ENCODE assay signal across 29 cellular contexts in genomic region chr2:117818921-117819320, GRCh38. TPM values are rescaled to one million over a fixed set of nuclear protein-coding genes. Genes with fewer than 3 reads are reported as not detected.
DNase-seq lines count a peak whose midpoint lies in the region; ATAC-seq, FAIRE-seq and TF ChIP-seq lines count a peak whose summit lies in the region.
"Had no signal": no experiment of that assay in that cellular context is flagged by ENCODE, and none has a peak within 500 bp of the region (broad histone marks: within the 10 kb centered on the region; RNA-seq: fewer than 3 reads in every experiment).

No MANE protein-coding gene starts in this region.

- no peak for TF ChIP-seq EP300 in HepG2 (IDR thresholded peaks at IDR 0.05; ENCODE audit: low read depth in 2 of 2, low read length in 2 of 2)
- no peak for TF ChIP-seq EP300 in HepG2 (CRISPR knock-in tag; IDR thresholded peaks at IDR 0.05; ENCODE audit: borderline replicate concordance)

- no peaks in the 10 kb centered on the region for H3K9me3 Mint-ChIP-seq in central memory CD8-positive, alpha-beta T cell
- H3K9me3 Mint-ChIP-seq in stimulated activated memory B cell treated with anti-CD40 and anti-IgM and Interleukin-4, amounts not matched to agents 10 μg/mL and 1 μg/mL and 100 μg/mL, for 72 hours: no peaks in the 10 kb centered on the region
- H3K9me3 Mint-ChIP-seq: endodermal cell, neural crest cell had no signal

- in situ Hi-C loops in HepG2 (cut with HindIII; ENCODE audit: extremely low pct_ligation_motif_present, low pct_unique_long_range_greater_than_20kb): no loop called here

- H3K79me2 ChIP-seq in HepG2 (ENCODE audit: insufficient read depth, low read length) (peaks cover 33% of the 10 kb centered on the region), Loucy (ENCODE audit: insufficient read depth, low read length) (peaks cover 53% of the 10 kb centered on the region)

- H2AFZ ChIP-seq in HepG2 (ENCODE audit: low read length): no peak overlapping the region
- H2AFZ ChIP-seq in Loucy (ENCODE audit: low read length): no peak overlapping the region
- H2AFZ ChIP-seq: GM23248 had no signal

- TF ChIP-seq CTCF in HepG2 (CRISPR knock-in tag; IDR thresholded peaks at IDR 0.05) (no peak), right lobe of liver (IDR thresholded peaks at IDR 0.05) (no peak), Loucy (conservative IDR thresholded peaks at IDR 0.05; ENCODE audit: low read length) (no peak)

- TF ChIP-seq RAD21 in HepG2 (CRISPR knock-in tag; IDR thresholded peaks at IDR 0.05): no peak

- H3K9ac ChIP-seq in HepG2 (ENCODE audit: insufficient read depth, low read depth, low read length) (no peak overlapping the region), Loucy (ENCODE audit: low read depth, low read length, poor library complexity, severe bottlenecking) (no peak overlapping the region)
- H3K9ac ChIP-seq: BLaER1, GM23248 had no signal

- CTCF ChIA-PET in HepG2 (lab: Yijun Ruan, JAX; ENCODE audit: low intra/inter-chr PET ratio, low total read pairs): no interaction called here

- H3K27me3 Mint-ChIP-seq in central memory CD8-positive, alpha-beta T cell: no peaks in the 10 kb centered on the region
- no peaks in the 10 kb centered on the region for H3K27me3 Mint-ChIP-seq in stimulated activated memory B cell treated with anti-CD40 and anti-IgM and Interleukin-4, amounts not matched to agents 10 μg/mL and 1 μg/mL and 100 μg/mL, for 72 hours
- H3K27me3 Mint-ChIP-seq: activated CD8-positive, alpha-beta memory T cell treated with anti-CD3 and anti-CD28 coated beads, Interleukin-2, amount 10 ng/mL, durations not matched to agents 7 days and 5 days had no signal

- intact Hi-C loops in HepG2 (cut with micrococcal nuclease; ENCODE audit: unreplicated experiment): no loop called here
- intact Hi-C loops in right lobe of liver (cut with DNase I): no loop called here

- H3F3A ChIP-seq in Loucy (ENCODE audit: low read depth): no peaks in the 10 kb centered on the region

- H3K27me3 ChIP-seq in HepG2 (ENCODE audit: control insufficient read depth in 1 of 2, insufficient read depth in 2 of 2, low read length in 2 of 2) (no peaks in the 10 kb centered on the region; a peak in 1 of 5 replicates), right lobe of liver (no peaks in the 10 kb centered on the region), Loucy (ENCODE audit: insufficient read depth, low read length, poor library complexity, severe bottlenecking) (no peaks in the 10 kb centered on the region), MG63 (no peaks in the 10 kb centered on the region)
- H3K27me3 ChIP-seq: BLaER1, pancreas, Peyer's patch, testis had no signal

- BruUV-seq in HepG2 (replicated peaks; lab: Mats Ljungman, UMichigan): no TSS peak

- H3K4me1 Mint-ChIP-seq in central memory CD8-positive, alpha-beta T cell: peaks cover 44% of the 10 kb centered on the region
- H3K4me1 Mint-ChIP-seq in stimulated activated memory B cell treated with anti-CD40 and anti-IgM and Interleukin-4, amounts not matched to agents 10 μg/mL and 1 μg/mL and 100 μg/mL, for 72 hours: peaks cover 50% of the 10 kb centered on the region

- POLR2A ChIA-PET in HepG2 (lab: Yijun Ruan, JAX): no interaction called here

- H3K36me3 Mint-ChIP-seq in central memory CD8-positive, alpha-beta T cell (ENCODE audit: insufficient read depth): peaks cover 70% of the 10 kb centered on the region
- H3K36me3 Mint-ChIP-seq in stimulated activated memory B cell treated with anti-CD40 and anti-IgM and Interleukin-4, amounts not matched to agents 10 μg/mL and 1 μg/mL and 100 μg/mL, for 72 hours: peaks cover 62% of the 10 kb centered on the region

- H3K9me3 ChIP-seq in HepG2 (ENCODE audit: low read length) (no peaks in the 10 kb centered on the region), right lobe of liver (no peaks in the 10 kb centered on the region), Loucy (ENCODE audit: insufficient read depth, low read depth, low read length) (no peaks in the 10 kb centered on the region), MG63 (no peaks in the 10 kb centered on the region)
- H3K9me3 ChIP-seq: BLaER1, lower lobe of right lung, pancreas, Peyer's patch, testis had no signal

- H3K4me3 ChIP-seq in HepG2 (replicated peaks in 1 of 3; ENCODE audit: insufficient read depth in 1 of 3, low read depth in 2 of 3, low read length in 3 of 3): no peak overlapping the region
- no peak overlapping the region for H3K4me3 ChIP-seq in right lobe of liver
- peak overlapping the region; percentile 86 for H3K4me3 ChIP-seq in Loucy (ENCODE audit: low read length, poor library complexity, severe bottlenecking)
- H3K4me3 ChIP-seq in MG63: no peak overlapping the region
- H3K4me3 ChIP-seq: BLaER1, GM23248, lower lobe of right lung, pancreas, Peyer's patch, testis had no signal

- 99% methylated on average over 3 of the region's 3 CpGs for WGBS in HepG2 (ENCODE audit: low lambda C conversion rate)
- 84% methylated on average over 3 of the region's 3 CpGs for WGBS in right lobe of liver (ENCODE audit: insufficient coverage, low coverage, low lambda C conversion rate, missing lambda C conversion rate)

- H3K4me3 Mint-ChIP-seq in central memory CD8-positive, alpha-beta T cell: no peak overlapping the region
- peak overlapping the region; percentile 37 for H3K4me3 Mint-ChIP-seq in stimulated activated memory B cell treated with anti-CD40 and anti-IgM and Interleukin-4, amounts not matched to agents 10 μg/mL and 1 μg/mL and 100 μg/mL, for 72 hours
- H3K4me3 Mint-ChIP-seq: activated CD8-positive, alpha-beta memory T cell treated with anti-CD3 and anti-CD28 coated beads, Interleukin-2, amount 10 ng/mL, durations not matched to agents 7 days and 5 days; endodermal cell; neural crest cell had no signal

- H3K27ac Mint-ChIP-seq in central memory CD8-positive, alpha-beta T cell (ENCODE audit: low read depth): peak overlapping the region; percentile 83
- peak overlapping the region; percentile 80 for H3K27ac Mint-ChIP-seq in stimulated activated memory B cell treated with anti-CD40 and anti-IgM and Interleukin-4, amounts not matched to agents 10 μg/mL and 1 μg/mL and 100 μg/mL, for 72 hours
- H3K27ac Mint-ChIP-seq: activated CD8-positive, alpha-beta memory T cell treated with anti-CD3 and anti-CD28 coated beads, Interleukin-2, amount 10 ng/mL, durations not matched to agents 7 days and 5 days; endodermal cell had no signal

- TF ChIP-seq POLR2A in HepG2 (IDR thresholded peaks at IDR 0.05; ENCODE audit: insufficient read depth in 1 of 2, low read depth in 2 of 2, low read length in 2 of 2): no peak
- no peak for TF ChIP-seq POLR2A in right lobe of liver (IDR thresholded peaks at IDR 0.05)

- no peak overlapping the region for H3K4me2 ChIP-seq in HepG2 (ENCODE audit: low read depth, low read length)
- H3K4me2 ChIP-seq in Loucy (ENCODE audit: low read depth, low read length, poor library complexity, severe bottlenecking): peak overlapping the region; percentile 94
- H3K4me2 ChIP-seq: BLaER1 had no signal

- H4K20me1 ChIP-seq in HepG2 (ENCODE audit: insufficient read depth, low read length) (no peaks in the 10 kb centered on the region), Loucy (ENCODE audit: insufficient read depth, low read length, poor library complexity, severe bottlenecking) (peaks cover 28% of the 10 kb centered on the region)

- H3K36me3 ChIP-seq in HepG2 (replicated peaks in 1 of 2; ENCODE audit: control insufficient read depth in 1 of 2, insufficient read depth in 2 of 2, low read length in 2 of 2) (peaks cover 31 to 67% of the 10 kb centered on the region in 2 experiments), right lobe of liver (peaks cover 0 to 65% (median 21%) of the 10 kb centered on the region in 4 donors), Loucy (ENCODE audit: insufficient read depth, low read length) (peaks cover 63% of the 10 kb centered on the region), MG63 (peaks cover 83% of the 10 kb centered on the region)

- H3K27ac ChIP-seq in HepG2 (ENCODE audit: extremely low read length, insufficient read depth, low read length): no peak overlapping the region
- H3K27ac ChIP-seq in right lobe of liver: no peak overlapping the region
- H3K27ac ChIP-seq: BLaER1, GM23248, lower lobe of right lung, pancreas, Peyer's patch, testis had no signal

- H3K9me2 ChIP-seq in Loucy (replicated peaks; ENCODE audit: low read depth, low read length): no peaks in the 10 kb centered on the region

- ATAC-seq in HepG2: no peak
- ATAC-seq in right lobe of liver: no peak
- no peak for ATAC-seq in central memory CD8-positive, alpha-beta T cell (replicated peaks; ENCODE audit: extremely low read depth, poor library complexity, severe bottlenecking)
- ATAC-seq in stimulated activated memory B cell treated with anti-CD40 and anti-IgM and Interleukin-4, amounts not matched to agents 10 μg/mL and 1 μg/mL and 100 μg/mL, for 72 hours: no peak
- no peak for ATAC-seq in GM21529 (IDR thresholded peaks at IDR 0.05; ENCODE audit: unreplicated experiment)
- no peak for ATAC-seq in HG03097 (IDR thresholded peaks at IDR 0.05; ENCODE audit: low FRiP score, unreplicated experiment)
- ATAC-seq: activated CD8-positive, alpha-beta memory T cell treated with anti-CD3 and anti-CD28 coated beads, Interleukin-2, amount 10 ng/mL, durations not matched to agents 7 days and 5 days; esophagus mucosa; lower lobe of right lung; pancreas had no signal

- DNase-seq in HepG2 (ENCODE audit: low spot score): no peak
- no peak for DNase-seq in right lobe of liver
- no peak for DNase-seq in central memory CD8-positive, alpha-beta T cell (ENCODE audit: low spot score in 2 of 2)
- DNase-seq in MG63: no peak
- DNase-seq: activated CD8-positive, alpha-beta memory T cell treated with anti-CD3 and anti-CD28 coated beads, Interleukin-2, amount 10 ng/mL, durations not matched to agents 7 days and 5 days; Calu3; central memory CD4-positive, alpha-beta T cell; DND-41; endodermal cell; GF-D8; GM23248; IMR-90; lower lobe of right lung; NCI-H1048; NCI-H1694; NCI-H446 treated with DMSO at 0.1 percent for 48 hours; NCI-H774; pancreas; Peyer's patch; SHP77; stimulated activated naive CD4-positive, alpha-beta T cell treated with Interleukin-2 at 50 U/mL for 16 hours; testis had no signal

- H3K4me1 ChIP-seq in HepG2 (ENCODE audit: insufficient read depth, low read length): peaks cover 31% of the 10 kb centered on the region
- H3K4me1 ChIP-seq in right lobe of liver: peaks cover 0 to 18% (median 5%) of the 10 kb centered on the region in 4 donors
- peaks cover 19% of the 10 kb centered on the region for H3K4me1 ChIP-seq in Loucy (ENCODE audit: insufficient read depth, low read length, poor library complexity, severe bottlenecking)

- no peak for FAIRE-seq in HepG2 (lab: Jason Lieb, UNC)
- FAIRE-seq: pancreas had no signal

RNA-seq across cellular contexts. Expression of gene DDX18, which starts 4.4 kb away (rescaled TPM):
- 134 and 234 TPM in 2 replicates for total RNA-seq in HepG2 (2016; rRNA removed; fragmentation: Illumina TruSeq; extraction: Trizol)
- 11.7 and 13.5 TPM in 2 replicates for total RNA-seq in HepG2 (2016; cell fraction: cytosol; rRNA removed; fragmentation: Illumina TruSeq; extraction: Trizol; ENCODE audit: low read depth)
- total RNA-seq in HepG2 (2016; cell fraction: insoluble cytoplasmic fraction; rRNA removed; fragmentation: Illumina TruSeq; extraction: Trizol): 138 and 223 TPM in 2 replicates
- total RNA-seq in HepG2 (2016; cell fraction: membrane; rRNA removed; fragmentation: Illumina TruSeq; extraction: Trizol): 35.5 and 42.7 TPM in 2 replicates
- total RNA-seq in HepG2 (2016; cell fraction: nucleus; rRNA removed; fragmentation: Illumina TruSeq; extraction: Trizol): 130 and 136 TPM in 2 replicates
- polyA plus RNA-seq in HepG2 (2011; rRNA removed): 52.2 and 64.0 TPM in 2 replicates
- 22.5 and 26.1 TPM in 2 replicates for polyA plus RNA-seq in HepG2 (2011; cell fraction: cytosol; rRNA removed)
- 57.8 and 60.7 TPM in 2 replicates for polyA plus RNA-seq in HepG2 (2011; cell fraction: nucleus; rRNA removed)
- 52.6 and 75.1 TPM in 2 replicates for polyA plus RNA-seq in HepG2 (2012)
- polyA plus RNA-seq in HepG2 (2016; cell fraction: cytosol; fragmentation: Illumina TruSeq; extraction: Trizol; ENCODE audit: low read depth): 4.1 and 5.3 TPM in 2 replicates
- 136 and 138 TPM in 2 replicates for polyA plus RNA-seq in HepG2 (2016; cell fraction: insoluble cytoplasmic fraction; fragmentation: Illumina TruSeq; extraction: Trizol; ENCODE audit: low read depth)
- polyA plus RNA-seq in HepG2 (2016; cell fraction: membrane; fragmentation: Illumina TruSeq; extraction: Trizol; ENCODE audit: low read depth): 12.3 and 16.0 TPM in 2 replicates
- polyA plus RNA-seq in HepG2 (2016; cell fraction: nucleus; fragmentation: Illumina TruSeq; extraction: Trizol; ENCODE audit: insufficient read depth, low read depth): 69.1 and 76.1 TPM in 2 replicates
- 46.4 and 57.7 TPM in 2 replicates for polyA minus RNA-seq in HepG2 (2011; rRNA and poly(A)+ RNA removed; ENCODE audit: low replicate concordance)
- polyA minus RNA-seq in HepG2 (2011; cell fraction: cytosol; rRNA and poly(A)+ RNA removed): 39.2 and 41.4 TPM in 2 replicates
- polyA minus RNA-seq in HepG2 (2011; cell fraction: nucleus; rRNA and poly(A)+ RNA removed): 182 and 201 TPM in 2 replicates
- 10 to 100 TPM; 20.5 to 35.1 (median 24.6) TPM for total RNA-seq in right lobe of liver
- total RNA-seq in MG63 (2014; rRNA removed; shearing (Covaris generic); ENCODE audit: low replicate concordance): 40.2 and 46.7 TPM in 2 replicates
